Comparison of ENCODE assay signal across 8 cellular contexts in genomic region chr14:73633517-73634332, GRCh38. TPM values are rescaled to one million over a fixed set of nuclear protein-coding genes. Genes with fewer than 3 reads are reported as not detected.
DNase-seq lines count a peak whose midpoint lies in the region; ATAC-seq and TF ChIP-seq lines count a peak whose summit lies in the region.

No MANE protein-coding gene starts in this region.

- peaks cover 6% of the 10 kb centered on the region for H3K27me3 Mint-ChIP-seq in activated naive CD4-positive, alpha-beta T cell treated with anti-CD3 and anti-CD28 coated beads for 36 hours (ENCODE audit: low read depth)
- H3K27me3 Mint-ChIP-seq in neural crest cell (ENCODE audit: low read depth): peaks cover 22% of the 10 kb centered on the region

- DNase-seq in KG1 (lab: John Stamatoyannopoulos, UW) (peak; percentile 14), SHP77 treated with DMSO at 0.1 percent for 48 hours (lab: John Stamatoyannopoulos, UW) (peak; percentile 21), foreskin melanocyte (peak; percentile 69), neural crest cell (ENCODE audit: low read depth, low spot score) (peak; percentile 62), superior temporal gyrus (ENCODE audit: extremely low spot score) (peak; percentile 87)
- DNase-seq in activated naive CD4-positive, alpha-beta T cell treated with anti-CD3 and anti-CD28 coated beads for 36 hours: peak; percentile 74

- CTCF ChIA-PET in activated naive CD4-positive, alpha-beta T cell treated with anti-CD3 and anti-CD28 coated beads for 36 hours (lab: Charles Lee): interaction anchor here (0.5 to 8.3 kb wide), 20 partner anchors 11 to 628 kb away, joined by 3 to 98 read pairs (median 4); partner anchors contain the start of genes ACOT4, ACOT6 and DNAL1

- intact Hi-C loops in activated naive CD4-positive, alpha-beta T cell treated with anti-CD3 and anti-CD28 coated beads for 36 hours (cut with micrococcal nuclease): loop anchor here (1.0 to 10.0 kb wide), 6 partner anchors 64 to 459 kb away; partner anchors contain the start of genes ACOT2, COQ6, FAM161B and RIOX1

- TF ChIP-seq CTCF in GM12874 (IDR thresholded peaks at IDR 0.05; ENCODE audit: insufficient read depth, low read depth, low read length) (peak; percentile 70), neural crest cell (conservative IDR thresholded peaks at IDR 0.05) (peak; percentile 91)

- no peaks in the 10 kb centered on the region for H3K9me3 Mint-ChIP-seq in activated naive CD4-positive, alpha-beta T cell treated with anti-CD3 and anti-CD28 coated beads for 36 hours
- H3K9me3 Mint-ChIP-seq in neural crest cell: no peaks in the 10 kb centered on the region

- no peak overlapping the region for H3K27ac Mint-ChIP-seq in activated naive CD4-positive, alpha-beta T cell treated with anti-CD3 and anti-CD28 coated beads for 36 hours
- H3K27ac Mint-ChIP-seq in neural crest cell (ENCODE audit: unreplicated experiment): no peak overlapping the region

- no peaks in the 10 kb centered on the region for H3K36me3 Mint-ChIP-seq in activated naive CD4-positive, alpha-beta T cell treated with anti-CD3 and anti-CD28 coated beads for 36 hours (ENCODE audit: low read depth)
- no peaks in the 10 kb centered on the region for H3K36me3 Mint-ChIP-seq in neural crest cell (ENCODE audit: low read depth)

- H3K4me3 Mint-ChIP-seq in activated naive CD4-positive, alpha-beta T cell treated with anti-CD3 and anti-CD28 coated beads for 36 hours: peak overlapping the region; percentile 65
- H3K4me3 Mint-ChIP-seq in neural crest cell: peak overlapping the region; percentile 69

- no peak for ATAC-seq in HG03469 (IDR thresholded peaks at IDR 0.05; ENCODE audit: unreplicated experiment)

- H3K4me1 Mint-ChIP-seq in activated naive CD4-positive, alpha-beta T cell treated with anti-CD3 and anti-CD28 coated beads for 36 hours (ENCODE audit: low read depth): peaks cover 6% of the 10 kb centered on the region
- peaks cover 5% of the 10 kb centered on the region for H3K4me1 Mint-ChIP-seq in neural crest cell

RNA-seq across cellular contexts. Expression of gene DNAL1, which starts 11.1 kb away (rescaled TPM):
- total RNA-seq in activated naive CD4-positive, alpha-beta T cell treated with anti-CD3 and anti-CD28 coated beads for 36 hours: 1 to 10 TPM; 4.4 TPM
- 18.1 and 20.1 TPM in 2 replicates for total RNA-seq in neural crest cell

RNA-seq across cellular contexts. Expression of gene ACOT6, which starts 21.4 kb away (rescaled TPM):
- not detected for total RNA-seq in activated naive CD4-positive, alpha-beta T cell treated with anti-CD3 and anti-CD28 coated beads for 36 hours
- not detected in 2 replicates for total RNA-seq in neural crest cell

RNA-seq across cellular contexts. Expression of gene ACOT4, which starts 42.1 kb away (rescaled TPM):
- total RNA-seq in activated naive CD4-positive, alpha-beta T cell treated with anti-CD3 and anti-CD28 coated beads for 36 hours: 1 to 10 TPM; 1.4 to 1.7 TPM
- total RNA-seq in neural crest cell: 0.98 TPM in 2 replicates

Comparison
In these comparisons a context has a peak if more than half of its experiments do, and no peak if none do; other contexts are left out.
1. DNase-seq: peak in every context shown above with its lines; median percentile 87 in superior temporal gyrus; 74 in activated naive CD4-positive, alpha-beta T cell treated with anti-CD3 and anti-CD28 coated beads for 36 hours; 69 in foreskin melanocyte; 62 in neural crest cell; 21 in SHP77 treated with DMSO at 0.1 percent for 48 hours; 14 in KG1.